In the genomic region with DNA sequence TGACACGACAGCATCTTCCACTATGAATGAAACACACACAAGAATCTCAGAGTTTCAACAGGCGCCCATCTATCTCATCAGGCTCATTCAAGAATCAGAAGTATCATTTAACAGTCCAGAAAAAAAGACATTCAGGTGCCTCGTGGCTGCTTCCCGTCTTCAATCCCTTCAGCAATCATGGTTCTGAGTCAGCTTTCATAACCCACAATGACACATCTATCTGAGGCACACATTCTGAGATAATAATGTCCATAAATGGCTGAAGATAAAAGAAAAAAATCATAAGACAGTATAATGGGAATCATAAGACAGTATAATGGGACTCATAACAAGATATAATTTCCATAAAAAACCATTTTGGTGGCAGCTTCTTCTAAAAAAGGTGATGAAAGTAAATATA, we compare ENCODE assay signal across 13 cellular contexts. TPM values are rescaled to one million over a fixed set of nuclear protein-coding genes. Genes with fewer than 3 reads are reported as not detected.
DNase-seq lines count a peak whose midpoint lies in the region; ATAC-seq and TF ChIP-seq lines count a peak whose summit lies in the region.
"Had no signal": no experiment of that assay in that cellular context is flagged by ENCODE, and none has a peak within 500 bp of the region (broad histone marks: within the 10 kb centered on the region; RNA-seq: fewer than 3 reads in every experiment).

No MANE protein-coding gene starts in this region.

- TF ChIP-seq CTCF in epithelial cell of esophagus (IDR thresholded peaks at IDR 0.05; ENCODE audit: insufficient read depth, low read depth, low read length, missing control alignments), result no peak

- no peak for DNase-seq in activated naive CD4-positive, alpha-beta T cell treated with anti-CD3 and anti-CD28 coated beads, Interleukin-2, amount 50 U/mL, for 72 hours (ENCODE audit: low spot score in 2 of 2)
- DNase-seq in activated naive CD4-positive, alpha-beta T cell treated with Interleukin-2 at 50 U/mL for 16 hours, result no peak
- DNase-seq in RPMI7951 (ENCODE audit: low read depth), result peak; percentile 80
- DNase-seq in epithelial cell of esophagus (ENCODE audit: low read depth), result peak; percentile 72
- DNase-seq in stimulated activated effector memory CD8-positive, alpha-beta T cell treated with anti-CD3 and anti-CD28 coated beads, Interleukin-12 subunit alpha, Interleukin-12 subunit beta, amount 100 ng/mL, for 72 hours (ENCODE audit: low spot score in 2 of 2), result no peak
- no peak for DNase-seq in NCI-H1105 (lab: John Stamatoyannopoulos, UW)
- DNase-seq in activated CD8-positive, alpha-beta memory T cell treated with anti-CD3 and anti-CD28 coated beads, Interleukin-2, amount 50 U/mL, for 4 hours, result no peak
- no peak for DNase-seq in stimulated activated naive CD4-positive, alpha-beta T cell treated with Interleukin-2 at 50 U/mL for 16 hours (lab: John Stamatoyannopoulos, UW)
- DNase-seq: activated CD4-positive, CD25-positive, alpha-beta regulatory T cell; aorta; C1 segment of cervical spinal cord; Peyer's patch had no signal

- no peak overlapping the region for H3K27ac Mint-ChIP-seq in activated naive CD4-positive, alpha-beta T cell treated with anti-CD3 and anti-CD28 coated beads, Interleukin-2, amount 50 U/mL, for 72 hours
- H3K27ac Mint-ChIP-seq in stimulated activated effector memory CD8-positive, alpha-beta T cell treated with anti-CD3 and anti-CD28 coated beads, Interleukin-12 subunit alpha, Interleukin-12 subunit beta, amount 100 ng/mL, for 72 hours, result no peak overlapping the region
- H3K27ac Mint-ChIP-seq: type B pancreatic cell had no signal

- peaks cover 0 to 19% of the 10 kb centered on the region in 2 donors for H3K36me3 Mint-ChIP-seq in activated naive CD4-positive, alpha-beta T cell treated with anti-CD3 and anti-CD28 coated beads, Interleukin-2, amount 50 U/mL, for 72 hours
- no peaks in the 10 kb centered on the region for H3K36me3 Mint-ChIP-seq in stimulated activated effector memory CD8-positive, alpha-beta T cell treated with anti-CD3 and anti-CD28 coated beads, Interleukin-12 subunit alpha, Interleukin-12 subunit beta, amount 100 ng/mL, for 72 hours
- H3K36me3 Mint-ChIP-seq: type B pancreatic cell had no signal

- ATAC-seq in activated naive CD4-positive, alpha-beta T cell treated with anti-CD3 and anti-CD28 coated beads, Interleukin-2, amount 50 U/mL, for 72 hours, result peak; percentile 66 to 76
- peak; percentile 78 for ATAC-seq in stimulated activated effector memory CD8-positive, alpha-beta T cell treated with anti-CD3 and anti-CD28 coated beads, Interleukin-12 subunit alpha, Interleukin-12 subunit beta, amount 100 ng/mL, for 72 hours

- H3K9me3 Mint-ChIP-seq in activated naive CD4-positive, alpha-beta T cell treated with anti-CD3 and anti-CD28 coated beads, Interleukin-2, amount 50 U/mL, for 72 hours, result no peaks in the 10 kb centered on the region
- no peaks in the 10 kb centered on the region for H3K9me3 Mint-ChIP-seq in stimulated activated effector memory CD8-positive, alpha-beta T cell treated with anti-CD3 and anti-CD28 coated beads, Interleukin-12 subunit alpha, Interleukin-12 subunit beta, amount 100 ng/mL, for 72 hours
- H3K9me3 Mint-ChIP-seq: type B pancreatic cell had no signal

- H3K4me3 Mint-ChIP-seq in stimulated activated effector memory CD8-positive, alpha-beta T cell treated with anti-CD3 and anti-CD28 coated beads, Interleukin-12 subunit alpha, Interleukin-12 subunit beta, amount 100 ng/mL, for 72 hours, result no peak overlapping the region
- H3K4me3 Mint-ChIP-seq: type B pancreatic cell had no signal

- no peak overlapping the region for H3K4me3 ChIP-seq in epithelial cell of esophagus (ENCODE audit: low read length)
- H3K4me3 ChIP-seq: Peyer's patch had no signal

- peaks cover 31% of the 10 kb centered on the region for H3K4me1 Mint-ChIP-seq in stimulated activated effector memory CD8-positive, alpha-beta T cell treated with anti-CD3 and anti-CD28 coated beads, Interleukin-12 subunit alpha, Interleukin-12 subunit beta, amount 100 ng/mL, for 72 hours

RNA-seq across cellular contexts. Expression of gene TNIK, which starts 52.5 kb away (rescaled TPM):
- total RNA-seq in activated naive CD4-positive, alpha-beta T cell treated with anti-CD3 and anti-CD28 coated beads, Interleukin-2, amount 50 U/mL, for 72 hours, result 10 to 100 TPM; 31.7 to 37.9 TPM
- 5.8 and 6.7 TPM in 2 replicates for total RNA-seq in RPMI7951 (2014; rRNA removed; shearing (Covaris generic))

Comparison
In these comparisons a context has a peak if more than half of its experiments do, and no peak if none do; other contexts are left out.
1. DNase-seq: peak in RPMI7951 (single experiment) and epithelial cell of esophagus (single experiment); none in activated naive CD4-positive, alpha-beta T cell treated with anti-CD3 and anti-CD28 coated beads, Interleukin-2, amount 50 U/mL, for 72 hours (0 of 2), activated naive CD4-positive, alpha-beta T cell treated with Interleukin-2 at 50 U/mL for 16 hours (single experiment), stimulated activated effector memory CD8-positive, alpha-beta T cell treated with anti-CD3 and anti-CD28 coated beads, Interleukin-12 subunit alpha, Interleukin-12 subunit beta, amount 100 ng/mL, for 72 hours (0 of 2), NCI-H1105 (single experiment), activated CD8-positive, alpha-beta memory T cell treated with anti-CD3 and anti-CD28 coated beads, Interleukin-2, amount 50 U/mL, for 4 hours (single experiment) and stimulated activated naive CD4-positive, alpha-beta T cell treated with Interleukin-2 at 50 U/mL for 16 hours (single experiment).